ENCODE assay signal across 8 cellular contexts in the genomic region with DNA sequence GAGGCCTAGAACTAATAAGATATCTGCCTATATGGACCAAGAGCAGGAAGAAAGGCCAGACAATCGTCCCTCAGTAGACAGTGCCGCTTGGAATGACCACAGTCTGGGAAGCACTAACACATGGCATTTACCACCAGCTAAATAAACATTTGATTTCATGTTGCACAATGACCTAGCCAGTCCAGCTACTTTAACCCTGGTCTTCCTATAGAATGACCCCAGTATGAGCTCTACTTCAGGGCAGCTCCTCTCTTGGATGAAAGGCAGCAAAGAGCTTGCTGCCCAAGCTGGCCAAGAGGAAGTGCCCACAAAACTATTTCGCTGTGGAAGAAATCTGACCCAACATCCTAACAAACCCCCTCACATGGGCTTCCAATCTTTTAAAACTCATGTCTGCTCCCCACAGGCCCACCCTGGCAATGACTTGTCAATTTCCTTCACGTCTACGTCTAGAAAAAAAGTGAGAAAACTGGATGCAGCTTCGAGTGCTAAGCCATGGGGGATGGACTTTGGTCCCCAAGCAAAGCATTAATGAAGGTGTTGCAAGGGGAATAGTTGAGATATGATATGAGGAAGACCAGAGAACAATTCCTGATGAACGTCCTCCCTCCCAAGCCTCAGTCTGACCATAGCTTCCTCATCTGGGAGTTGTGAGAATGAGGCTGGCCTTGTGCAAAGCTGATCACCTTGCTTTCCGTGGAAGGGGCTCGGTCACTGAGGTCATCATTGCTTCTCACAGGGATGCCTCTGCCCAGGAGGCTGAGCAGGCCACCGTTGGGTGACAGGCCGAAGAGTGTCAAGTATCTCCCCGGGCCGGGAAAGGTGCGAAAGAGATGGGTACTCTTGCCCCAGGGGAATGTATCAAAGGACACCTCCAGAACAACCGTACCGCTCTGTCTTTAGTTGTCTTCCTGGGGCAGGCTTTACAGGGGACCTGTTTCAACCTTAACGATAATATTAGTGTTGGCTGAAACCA. TPM values are rescaled to one million over a fixed set of nuclear protein-coding genes. Genes with fewer than 3 reads are reported as not detected.
DNase-seq lines count a peak whose midpoint lies in the region; ATAC-seq and TF ChIP-seq lines count a peak whose summit lies in the region.

No MANE protein-coding gene starts in this region.

- TF ChIP-seq POLR2A in NB4 (IDR thresholded peaks at IDR 0.05; ENCODE audit: extremely low read depth, insufficient read length): no peak

- H3K27ac ChIP-seq in duodenal mucosa (ENCODE audit: low read depth, low read length): peak overlapping the region; percentile 56

- no peaks in the 10 kb centered on the region for H3K27me3 Mint-ChIP-seq in T-helper 1 cell treated with Interleukin-12 subunit alpha and Interleukin-12 subunit beta and Interleukin-4 antibody, amounts not matched to agents 30 μg/mL and 1 μg/mL, for 36 hours (ENCODE audit: low read depth)

- H3K4me3 Mint-ChIP-seq in T-helper 1 cell treated with Interleukin-12 subunit alpha and Interleukin-12 subunit beta and Interleukin-4 antibody, amounts not matched to agents 30 μg/mL and 1 μg/mL, for 36 hours: peak overlapping the region; percentile 92

- H3K36me3 ChIP-seq in duodenal mucosa (ENCODE audit: control insufficient read depth in 1 of 2, insufficient read depth in 2 of 2, low read length in 2 of 2): peaks cover 0 to 3% of the 10 kb centered on the region in 2 donors

- no peaks in the 10 kb centered on the region for H3K9me3 Mint-ChIP-seq in T-helper 1 cell treated with Interleukin-12 subunit alpha and Interleukin-12 subunit beta and Interleukin-4 antibody, amounts not matched to agents 30 μg/mL and 1 μg/mL, for 36 hours

- no peaks in the 10 kb centered on the region for H3K36me3 Mint-ChIP-seq in T-helper 1 cell treated with Interleukin-12 subunit alpha and Interleukin-12 subunit beta and Interleukin-4 antibody, amounts not matched to agents 30 μg/mL and 1 μg/mL, for 36 hours (ENCODE audit: low read depth)

- no peaks in the 10 kb centered on the region for H3K9me3 ChIP-seq in duodenal mucosa (ENCODE audit: control insufficient read depth in 1 of 2, low read length in 2 of 2)

- H3K4me1 ChIP-seq in duodenal mucosa (ENCODE audit: control insufficient read depth in 1 of 2, insufficient read depth in 2 of 2, low read length in 2 of 2): peaks cover 15 to 22% of the 10 kb centered on the region in 2 donors

- no peaks in the 10 kb centered on the region for H3K27me3 ChIP-seq in duodenal mucosa (ENCODE audit: control insufficient read depth in 1 of 2, insufficient read depth in 2 of 2, low read length in 2 of 2)

- peaks cover 30% of the 10 kb centered on the region for H3K4me1 Mint-ChIP-seq in T-helper 1 cell treated with Interleukin-12 subunit alpha and Interleukin-12 subunit beta and Interleukin-4 antibody, amounts not matched to agents 30 μg/mL and 1 μg/mL, for 36 hours (ENCODE audit: low read depth)

- H3K9ac ChIP-seq in duodenal mucosa (ENCODE audit: low read depth in 1 of 2, low read length in 2 of 2): peak overlapping the region; percentile 83 to 87

- peak overlapping the region; percentile 68 for H3K4me3 ChIP-seq in NB4 (ENCODE audit: low read depth, low read length)
- H3K4me3 ChIP-seq in duodenal mucosa (ENCODE audit: low read depth in 1 of 2, low read length in 2 of 2): peak overlapping the region; percentile 85 to 94

- peak overlapping the region; percentile 97 for H3K27ac Mint-ChIP-seq in T-helper 1 cell treated with Interleukin-12 subunit alpha and Interleukin-12 subunit beta and Interleukin-4 antibody, amounts not matched to agents 30 μg/mL and 1 μg/mL, for 36 hours

- no peak for ATAC-seq in HG02678 (IDR thresholded peaks at IDR 0.05; ENCODE audit: unreplicated experiment)

- DNase-seq in T-helper 1 cell: no peak
- peak; percentile 41 for DNase-seq in NB4 (ENCODE audit: low read depth)
- DNase-seq in myocyte (ENCODE audit: low read depth): peak; percentile 5
- no peak for DNase-seq in activated CD4-positive, CD25-positive, alpha-beta regulatory T cell (lab: John Stamatoyannopoulos, UW)
- DNase-seq in NCI-H2029 (lab: John Stamatoyannopoulos, UW): no peak

- TF ChIP-seq CTCF in NB4 (IDR thresholded peaks at IDR 0.05; ENCODE audit: low read depth, low read length): no peak

RNA-seq across cellular contexts. Expression of gene SLC25A20, which starts 1.0 kb away (rescaled TPM):
- total RNA-seq in myocyte: 23.7 and 37.9 TPM in 2 replicates
- polyA plus RNA-seq in myocyte (2012): 30.2 TPM

RNA-seq across cellular contexts. Expression of gene ARIH2, which starts 21.0 kb away (rescaled TPM):
- 87.2 and 88.5 TPM in 2 replicates for total RNA-seq in myocyte
- 76.8 TPM for polyA plus RNA-seq in myocyte (2012)

RNA-seq across cellular contexts. Expression of gene PRKAR2A, which starts 50.0 kb away (rescaled TPM):
- 41.8 and 47.6 TPM in 2 replicates for total RNA-seq in myocyte
- 22.0 TPM for polyA plus RNA-seq in myocyte (2012)

Comparison
In these comparisons a context has a peak if more than half of its experiments do, and no peak if none do; other contexts are left out.
1. DNase-seq: peak in NB4 (single experiment) and myocyte (single experiment); none in T-helper 1 cell (0 of 5), activated CD4-positive, CD25-positive, alpha-beta regulatory T cell (0 of 4) and NCI-H2029 (single experiment).